ENCODE assay signal across 1 cellular context in the genomic region with DNA sequence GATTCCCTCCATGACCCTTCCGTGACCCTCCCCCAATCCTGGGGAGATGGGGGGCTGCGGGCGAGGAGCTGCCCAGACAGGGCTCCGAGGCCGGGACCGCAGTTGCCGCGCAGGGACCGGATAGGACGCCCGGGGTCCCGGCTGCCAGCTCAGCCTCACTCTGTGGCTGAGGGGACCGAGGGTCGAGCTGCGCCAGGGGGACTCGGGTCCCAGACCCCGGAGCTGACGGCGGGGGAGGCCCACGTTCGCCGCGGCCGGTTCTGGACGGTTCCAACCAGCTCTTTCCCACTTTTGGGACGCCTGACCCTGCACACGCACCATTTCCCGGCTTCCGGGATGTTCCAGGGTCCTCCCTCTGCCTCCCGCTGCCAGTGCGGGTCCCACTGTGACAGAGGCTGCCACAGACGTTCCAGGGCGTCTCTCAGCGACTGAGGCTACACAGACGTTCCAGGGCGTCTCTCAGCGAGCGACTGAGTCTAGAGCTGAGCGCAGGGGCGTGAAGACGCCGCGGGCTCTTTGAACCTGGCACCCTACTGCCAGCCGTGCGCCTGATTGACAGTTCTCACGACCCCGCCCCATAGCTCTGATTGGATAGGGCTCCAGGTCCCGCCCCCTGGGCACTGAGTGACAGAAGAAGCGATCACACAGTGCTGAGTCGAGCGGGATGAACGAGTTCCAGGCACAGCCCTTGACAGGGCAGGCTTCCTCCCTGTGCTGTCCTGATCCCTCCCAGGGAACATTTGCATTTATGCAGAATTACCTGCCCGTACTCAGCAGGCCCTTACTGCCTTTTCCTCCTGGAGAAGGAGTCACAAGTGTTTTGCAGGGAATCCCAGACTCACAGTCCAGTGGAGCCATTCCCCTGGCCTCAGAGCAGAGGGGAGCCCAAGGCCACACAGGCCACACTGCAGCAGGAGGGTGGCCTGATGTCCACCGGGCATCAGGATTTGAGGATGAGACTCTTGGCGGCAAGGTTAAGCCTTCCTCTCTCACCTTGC.
A peak's percentile ranks its signal among the peaks of the same experiment; 100 is the strongest.
TF ChIP-seq lines count a peak whose summit lies in the region.

ZNF563 (minus strand) TSS at position 472 of the 998 bp plus-strand sequence; CDS start at position 321, 151 bp downstream.

TF ChIP-seq in GM12878, 131 proteins besides CTCF, POLR2A, EP300 and RAD21 (continued from another document and continues in another):
- TF ChIP-seq, protein P1, sequence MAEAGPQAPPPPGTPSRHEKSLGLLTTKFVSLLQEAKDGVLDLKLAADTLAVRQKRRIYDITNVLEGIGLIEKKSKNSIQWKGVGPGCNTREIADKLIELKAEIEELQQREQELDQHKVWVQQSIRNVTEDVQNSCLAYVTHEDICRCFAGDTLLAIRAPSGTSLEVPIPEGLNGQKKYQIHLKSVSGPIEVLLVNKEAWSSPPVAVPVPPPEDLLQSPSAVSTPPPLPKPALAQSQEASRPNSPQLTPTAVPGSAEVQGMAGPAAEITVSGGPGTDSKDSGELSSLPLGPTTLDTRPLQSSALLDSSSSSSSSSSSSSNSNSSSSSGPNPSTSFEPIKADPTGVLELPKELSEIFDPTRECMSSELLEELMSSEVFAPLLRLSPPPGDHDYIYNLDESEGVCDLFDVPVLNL (IDR thresholded peaks at IDR 0.05; ENCODE audit: low read depth, low read length): peak; percentile 87
- TF ChIP-seq SMAD1 (IDR thresholded peaks at IDR 0.05; ENCODE audit: low read depth, partially characterized antibody) (peak; percentile 34), CHD2 (IDR thresholded peaks at IDR 0.05; ENCODE audit: borderline replicate concordance, low read depth, low read length) (peak; percentile 88), PKNOX1 (IDR thresholded peaks at IDR 0.05) (peak; percentile 99), IRF4 (IDR thresholded peaks at IDR 0.05; ENCODE audit: low read depth, low read length) (0 out of 2 replicates have a peak, but pooled peaks have one; percentile 15), BACH1 (IDR thresholded peaks at IDR 0.05; ENCODE audit: borderline replicate concordance) (0 out of 2 replicates have a peak, but pooled peaks have one; percentile 41), RCOR1 (conservative IDR thresholded peaks at IDR 0.05; ENCODE audit: low read depth, low read length) (no peak), MTA3 (IDR thresholded peaks at IDR 0.05; ENCODE audit: borderline replicate concordance, low read length) (no peak), SMAD5 (IDR thresholded peaks at IDR 0.05; ENCODE audit: low read depth) (no peak; the same call in 1 of the 2 replicates), PAX5 (IDR thresholded peaks at IDR 0.05; ENCODE audit: borderline replicate concordance, low read depth, low read length) (peak; percentile 78; the same call in 1 of the 2 replicates), POLR2AphosphoS2 (IDR thresholded peaks at IDR 0.05; ENCODE audit: low read depth, low read length) (peak; percentile 87), NKRF (conservative IDR thresholded peaks at IDR 0.05) (peak; percentile 80), GATAD2B (conservative IDR thresholded peaks at IDR 0.05; ENCODE audit: low read depth) (peak; percentile 38; the same call in 1 of the 2 replicates), CREB1 (IDR thresholded peaks at IDR 0.05; ENCODE audit: low read depth) (0 out of 2 replicates have a peak, but pooled peaks have one; percentile 34), BCL3 (IDR thresholded peaks at IDR 0.05; ENCODE audit: borderline replicate concordance, insufficient read depth, low read depth, low read length, poor library complexity, severe bottlenecking) (no peak), MAX (IDR thresholded peaks at IDR 0.05; ENCODE audit: low read depth, low read length) (peak; percentile 8; the same call in 1 of the 2 replicates), CBX5 (IDR thresholded peaks at IDR 0.05; ENCODE audit: low read depth) (no peak), POU2F2 (IDR thresholded peaks at IDR 0.05; ENCODE audit: borderline replicate concordance, low read depth, low read length) (peak; percentile 59; the same call in 1 of the 3 replicates), CEBPZ (IDR thresholded peaks at IDR 0.05; ENCODE audit: low read depth, low read length) (peak; percentile 67), ETV6 (conservative IDR thresholded peaks at IDR 0.05 in 1 of 2, IDR thresholded peaks at IDR 0.05 in 1 of 2; ENCODE audit: borderline replicate concordance in 1 of 2, low read depth in 1 of 2) (no peak), TCF3 (IDR thresholded peaks at IDR 0.05; ENCODE audit: borderline replicate concordance, insufficient read depth, low read depth, low read length) (no peak), NBN (IDR thresholded peaks at IDR 0.05) (peak; percentile 56; the same call in 1 of the 2 replicates), BMI1 (IDR thresholded peaks at IDR 0.05; ENCODE audit: borderline replicate concordance) (no peak), MEF2B (IDR thresholded peaks at IDR 0.05; ENCODE audit: partially characterized antibody, poor library complexity, severe bottlenecking) (peak; percentile 13), POLR2AphosphoS5 (IDR thresholded peaks at IDR 0.05; ENCODE audit: low read length) (peak; percentile 94), SPI1 (IDR thresholded peaks at IDR 0.05; ENCODE audit: borderline replicate concordance, insufficient read depth, low read depth, low read length) (peak; percentile 18; the same call in 1 of the 2 replicates), SIN3A (IDR thresholded peaks at IDR 0.05; ENCODE audit: low read depth, low read length) (no peak; the same call in 1 of the 2 replicates), PBX3 (IDR thresholded peaks at IDR 0.05; ENCODE audit: insufficient replicate concordance, low read depth, low read length) (peak; percentile 97), JUNB (IDR thresholded peaks at IDR 0.05) (no peak), TCF12 (IDR thresholded peaks at IDR 0.05; ENCODE audit: low read depth, low read length) (peak; percentile 33; the same call in 1 of the 2 replicates), TBL1XR1 (IDR thresholded peaks at IDR 0.05; ENCODE audit: low read depth, low read length) (no peak; the same call in 1 of the 2 replicates), CREM (IDR thresholded peaks at IDR 0.05; ENCODE audit: low read depth) (0 out of 2 replicates have a peak, but pooled peaks have one; percentile 23), JUND (IDR thresholded peaks at IDR 0.05; ENCODE audit: low read depth, low read length) (no peak), TCF7 (IDR thresholded peaks at IDR 0.05; ENCODE audit: borderline replicate concordance) (no peak), ZNF24 (IDR thresholded peaks at IDR 0.05) (no peak), DPF2 (IDR thresholded peaks at IDR 0.05) (peak; percentile 97), MLLT1 (IDR thresholded peaks at IDR 0.05) (peak; percentile 53; the same call in 1 of the 2 replicates)
- TF ChIP-seq, protein P2, sequence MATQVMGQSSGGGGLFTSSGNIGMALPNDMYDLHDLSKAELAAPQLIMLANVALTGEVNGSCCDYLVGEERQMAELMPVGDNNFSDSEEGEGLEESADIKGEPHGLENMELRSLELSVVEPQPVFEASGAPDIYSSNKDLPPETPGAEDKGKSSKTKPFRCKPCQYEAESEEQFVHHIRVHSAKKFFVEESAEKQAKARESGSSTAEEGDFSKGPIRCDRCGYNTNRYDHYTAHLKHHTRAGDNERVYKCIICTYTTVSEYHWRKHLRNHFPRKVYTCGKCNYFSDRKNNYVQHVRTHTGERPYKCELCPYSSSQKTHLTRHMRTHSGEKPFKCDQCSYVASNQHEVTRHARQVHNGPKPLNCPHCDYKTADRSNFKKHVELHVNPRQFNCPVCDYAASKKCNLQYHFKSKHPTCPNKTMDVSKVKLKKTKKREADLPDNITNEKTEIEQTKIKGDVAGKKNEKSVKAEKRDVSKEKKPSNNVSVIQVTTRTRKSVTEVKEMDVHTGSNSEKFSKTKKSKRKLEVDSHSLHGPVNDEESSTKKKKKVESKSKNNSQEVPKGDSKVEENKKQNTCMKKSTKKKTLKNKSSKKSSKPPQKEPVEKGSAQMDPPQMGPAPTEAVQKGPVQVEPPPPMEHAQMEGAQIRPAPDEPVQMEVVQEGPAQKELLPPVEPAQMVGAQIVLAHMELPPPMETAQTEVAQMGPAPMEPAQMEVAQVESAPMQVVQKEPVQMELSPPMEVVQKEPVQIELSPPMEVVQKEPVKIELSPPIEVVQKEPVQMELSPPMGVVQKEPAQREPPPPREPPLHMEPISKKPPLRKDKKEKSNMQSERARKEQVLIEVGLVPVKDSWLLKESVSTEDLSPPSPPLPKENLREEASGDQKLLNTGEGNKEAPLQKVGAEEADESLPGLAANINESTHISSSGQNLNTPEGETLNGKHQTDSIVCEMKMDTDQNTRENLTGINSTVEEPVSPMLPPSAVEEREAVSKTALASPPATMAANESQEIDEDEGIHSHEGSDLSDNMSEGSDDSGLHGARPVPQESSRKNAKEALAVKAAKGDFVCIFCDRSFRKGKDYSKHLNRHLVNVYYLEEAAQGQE (IDR thresholded peaks at IDR 0.05; ENCODE audit: low read depth, low read length): 0 out of 2 replicates have a peak, but pooled peaks have one; percentile 23
